ENCODE assay signal across 8 cellular contexts in genomic region chr15:98779463-98780071, GRCh38.
DNase-seq lines count a peak whose midpoint lies in the region; ATAC-seq and TF ChIP-seq lines count a peak whose summit lies in the region.

No MANE protein-coding gene starts in this region.

- no peaks in the 10 kb centered on the region for H3K36me3 Mint-ChIP-seq in activated naive CD8-positive, alpha-beta T cell treated with anti-CD3 and anti-CD28 coated beads, Interleukin-2, amount 50 U/mL, for 24 hours (ENCODE audit: low read depth)

- H3K4me3 ChIP-seq in H7 (ENCODE audit: insufficient read depth, low read depth, low read length), result no peak overlapping the region
- no peak overlapping the region for H3K4me3 ChIP-seq in Loucy (ENCODE audit: low read length, poor library complexity, severe bottlenecking)
- H3K4me3 ChIP-seq in retinal pigment epithelial cell (ENCODE audit: low read length), result no peak overlapping the region

- H2AFZ ChIP-seq in Loucy (ENCODE audit: low read length), result no peak overlapping the region

- peaks cover 39% of the 10 kb centered on the region for H3K4me1 Mint-ChIP-seq in activated naive CD8-positive, alpha-beta T cell treated with anti-CD3 and anti-CD28 coated beads, Interleukin-2, amount 50 U/mL, for 24 hours

- H3K4me3 Mint-ChIP-seq in activated naive CD8-positive, alpha-beta T cell treated with anti-CD3 and anti-CD28 coated beads, Interleukin-2, amount 50 U/mL, for 24 hours, result no peak overlapping the region

- peak overlapping the region; percentile 25 for H3K4me2 ChIP-seq in Loucy (ENCODE audit: low read depth, low read length, poor library complexity, severe bottlenecking)

- H3K9ac ChIP-seq in Loucy (ENCODE audit: low read depth, low read length, poor library complexity, severe bottlenecking), result no peak overlapping the region

- H3K9me3 Mint-ChIP-seq in activated naive CD8-positive, alpha-beta T cell treated with anti-CD3 and anti-CD28 coated beads, Interleukin-2, amount 50 U/mL, for 24 hours, result no peaks in the 10 kb centered on the region

- no peaks in the 10 kb centered on the region for H3K27me3 Mint-ChIP-seq in activated naive CD8-positive, alpha-beta T cell treated with anti-CD3 and anti-CD28 coated beads, Interleukin-2, amount 50 U/mL, for 24 hours

- H3K27me3 ChIP-seq in H7 (ENCODE audit: control insufficient read depth, insufficient read depth, low read length) (no peaks in the 10 kb centered on the region), Loucy (ENCODE audit: insufficient read depth, low read length, poor library complexity, severe bottlenecking) (no peaks in the 10 kb centered on the region)

- TF ChIP-seq CTCF in GM12801 (IDR thresholded peaks at IDR 0.05; ENCODE audit: extremely low read depth, insufficient read length) (peak; percentile 54), Loucy (conservative IDR thresholded peaks at IDR 0.05; ENCODE audit: low read length) (peak; percentile 98), retinal pigment epithelial cell (conservative IDR thresholded peaks at IDR 0.05; ENCODE audit: low read depth, low read length) (peak; percentile 94)

- H3K9me2 ChIP-seq in Loucy (replicated peaks; ENCODE audit: low read depth, low read length), result no peaks in the 10 kb centered on the region

- ATAC-seq in activated naive CD8-positive, alpha-beta T cell treated with anti-CD3 and anti-CD28 coated beads, Interleukin-2, amount 50 U/mL, for 24 hours, result peak; percentile 81
- ATAC-seq in left cardiac atrium, result peak; percentile 84 to 94
- ATAC-seq in GM19324 (IDR thresholded peaks at IDR 0.05; ENCODE audit: low FRiP score, unreplicated experiment), result no peak

- H4K20me1 ChIP-seq in Loucy (ENCODE audit: insufficient read depth, low read length, poor library complexity, severe bottlenecking), result no peaks in the 10 kb centered on the region

- peak; percentile 79 for DNase-seq in H7
- peak; percentile 56 for DNase-seq in T follicular helper cell (ENCODE audit: low read depth)
- DNase-seq in activated naive CD8-positive, alpha-beta T cell treated with anti-CD3 and anti-CD28 coated beads, Interleukin-2, amount 50 U/mL, for 24 hours, result peak; percentile 83
- peak; percentile 87 for DNase-seq in left cardiac atrium
- DNase-seq in retinal pigment epithelial cell (ENCODE audit: low read depth), result no peak

- no peaks in the 10 kb centered on the region for H3K36me3 ChIP-seq in H7 (replicated peaks; ENCODE audit: control insufficient read depth, insufficient read depth, low read length)
- no peaks in the 10 kb centered on the region for H3K36me3 ChIP-seq in Loucy (ENCODE audit: insufficient read depth, low read length)

- intact Hi-C loops in left cardiac atrium (cut with DNase I), result loop anchor here (2.0 to 10.0 kb wide), 5 partner anchors 52 to 295 kb away; no protein-coding TSS in a partner anchor

- H3F3A ChIP-seq in Loucy (ENCODE audit: low read depth), result peaks cover 10% of the 10 kb centered on the region

- no peaks in the 10 kb centered on the region for H3K9me3 ChIP-seq in Loucy (ENCODE audit: insufficient read depth, low read depth, low read length)

- no peak overlapping the region for H3K27ac Mint-ChIP-seq in activated naive CD8-positive, alpha-beta T cell treated with anti-CD3 and anti-CD28 coated beads, Interleukin-2, amount 50 U/mL, for 24 hours

- peaks cover 40% of the 10 kb centered on the region for H3K4me1 ChIP-seq in Loucy (ENCODE audit: insufficient read depth, low read length, poor library complexity, severe bottlenecking)

- H3K79me2 ChIP-seq in Loucy (ENCODE audit: insufficient read depth, low read length), result peaks cover 65% of the 10 kb centered on the region
